10 cellular contexts compared by ENCODE assay signal in the genomic region with DNA sequence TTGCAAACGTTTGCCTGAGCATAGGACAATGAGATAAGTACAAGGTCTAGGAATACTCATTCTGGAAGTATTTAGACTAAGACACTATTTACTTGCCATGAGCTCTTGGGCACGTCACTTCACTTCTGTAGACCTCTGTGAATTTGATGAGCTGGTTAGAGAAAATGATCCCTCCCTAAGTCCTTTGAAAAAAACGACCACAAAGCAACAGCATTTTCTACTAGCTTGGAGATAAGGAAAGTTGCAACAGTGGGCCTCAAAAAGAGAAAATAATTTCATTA. TPM values are rescaled to one million over a fixed set of nuclear protein-coding genes. Genes with fewer than 3 reads are reported as not detected.
DNase-seq lines count a peak whose midpoint lies in the region; ATAC-seq and TF ChIP-seq lines count a peak whose summit lies in the region.
"Had no signal": no experiment of that assay in that cellular context is flagged by ENCODE, and none has a peak within 500 bp of the region (broad histone marks: within the 10 kb centered on the region; RNA-seq: fewer than 3 reads in every experiment).

No MANE protein-coding gene starts in this region.

- ATAC-seq in HG03039 (IDR thresholded peaks at IDR 0.05; ENCODE audit: unreplicated experiment) = no peak
- no peak for ATAC-seq in GM18520 (IDR thresholded peaks at IDR 0.05; ENCODE audit: unreplicated experiment)
- ATAC-seq: activated T-cell treated with anti-CD3 and anti-CD28 coated beads, Interleukin-2, amount 50 U/mL, for 4 hours had no signal

- TF ChIP-seq CTCF in MCF 10A (IDR thresholded peaks at IDR 0.05; ENCODE audit: unreplicated experiment) = no peak

- H3K9ac ChIP-seq in HUES6 (ENCODE audit: low read length) (peak overlapping the region; percentile 45), stomach smooth muscle (ENCODE audit: low read length in 2 of 2) (peak overlapping the region; percentile 82 to 93)

- H3K9me3 ChIP-seq in HUES6 (ENCODE audit: control insufficient read depth, insufficient read depth, low read depth, low read length) (no peaks in the 10 kb centered on the region), stomach smooth muscle (ENCODE audit: control insufficient read depth in 2 of 2, low read length in 2 of 2) (no peaks in the 10 kb centered on the region)

- peaks cover 16% of the 10 kb centered on the region for H3K4me1 Mint-ChIP-seq in MCF 10A (ENCODE audit: insufficient read depth, unreplicated experiment)

- H3K4me3 Mint-ChIP-seq in MCF 10A (ENCODE audit: unreplicated experiment) = peak overlapping the region; percentile 99
- H3K4me3 Mint-ChIP-seq: activated T-cell treated with anti-CD3 and anti-CD28 coated beads, Interleukin-2, amount 50 U/mL, for 4 hours had no signal

- TSS peak; percentile 15 for BruUV-seq in MCF 10A (replicated peaks; lab: Mats Ljungman, UMichigan)

- CTCF ChIA-PET in MCF 10A (lab: Yijun Ruan, JAX) = interaction anchor here (0.6 to 7.7 kb wide), 34 partner anchors 8 to 363 kb away, joined by 3 to 131 read pairs (median 7); no protein-coding TSS in a partner anchor

- H3K4me1 ChIP-seq in HUES6 (ENCODE audit: control insufficient read depth, insufficient read depth, low read length) (0 out of 2 replicates have a peak, but pooled peaks cover 5% of the 10 kb centered on the region), stomach smooth muscle (ENCODE audit: control insufficient read depth, insufficient read depth, low read length) (peaks cover 10% of the 10 kb centered on the region)

- H3K27me3 ChIP-seq in HUES6 (ENCODE audit: control insufficient read depth, insufficient read depth, low read length) = peaks cover 22% of the 10 kb centered on the region
- H3K27me3 ChIP-seq in stomach smooth muscle (ENCODE audit: control insufficient read depth in 1 of 2, insufficient read depth in 2 of 2, low read length in 2 of 2) = no peaks in the 10 kb centered on the region

- H3K27ac Mint-ChIP-seq in MCF 10A (ENCODE audit: low read depth, unreplicated experiment) = peak overlapping the region; percentile 74
- H3K27ac Mint-ChIP-seq: memory B cell had no signal

- no peaks in the 10 kb centered on the region for H3K36me3 ChIP-seq in HUES6 (ENCODE audit: control insufficient read depth, insufficient read depth, low read length)
- no peaks in the 10 kb centered on the region for H3K36me3 ChIP-seq in stomach smooth muscle (ENCODE audit: control insufficient read depth in 2 of 2, insufficient read depth in 2 of 2, low read length in 2 of 2)

- H3K27me3 Mint-ChIP-seq in MCF 10A (ENCODE audit: insufficient read depth, unreplicated experiment) = no peaks in the 10 kb centered on the region

- no peak overlapping the region for H3K27ac ChIP-seq in HUES6 (ENCODE audit: low read depth, low read length)
- H3K27ac ChIP-seq in stomach smooth muscle (ENCODE audit: low read length) = peak overlapping the region; percentile 88

- POLR2A ChIA-PET in MCF 10A (lab: Yijun Ruan, JAX) = interaction anchor here (0.6 to 8.4 kb wide), 29 partner anchors 10 to 1542 kb away, joined by 3 to 242 read pairs (median 7); no protein-coding TSS in a partner anchor

- peaks cover 6% of the 10 kb centered on the region for H3K9me3 Mint-ChIP-seq in MCF 10A (ENCODE audit: unreplicated experiment)

- peaks cover 12% of the 10 kb centered on the region for H3K36me3 Mint-ChIP-seq in MCF 10A (ENCODE audit: insufficient read depth, unreplicated experiment)
- H3K36me3 Mint-ChIP-seq: memory B cell had no signal

- peak overlapping the region; percentile 74 for H3K4me3 ChIP-seq in HUES6 (ENCODE audit: low read depth, low read length)
- peak overlapping the region; percentile 96 to 99 for H3K4me3 ChIP-seq in stomach smooth muscle (ENCODE audit: low read length in 2 of 2)

- intact Hi-C loops in MCF 10A (cut with micrococcal nuclease) = loop anchor here (1.0 to 5.0 kb wide), 4 partner anchors 38 to 211 kb away; no protein-coding TSS in a partner anchor

- DNase-seq in MCF 10A (ENCODE audit: unreplicated experiment) (no peak), kidney glomerular epithelial cell (lab: John Stamatoyannopoulos, UW) (peak; percentile 79), occipital lobe (lab: John Stamatoyannopoulos, UW) (no peak), NCI-H187 treated with DMSO at 0.1 percent for 48 hours (lab: John Stamatoyannopoulos, UW) (no peak)
- DNase-seq: activated T-cell treated with anti-CD3 and anti-CD28 coated beads, Interleukin-2, amount 50 U/mL, for 4 hours had no signal

RNA-seq across cellular contexts. Expression of a gene that starts 1.9 kb away (rescaled TPM):
- total RNA-seq in MCF 10A (2022) = 59.2 and 80.4 TPM in 2 replicates
- 0.94 TPM for total RNA-seq in occipital lobe
- total RNA-seq: activated T-cell treated with anti-CD3 and anti-CD28 coated beads, Interleukin-2, amount 50 U/mL, for 4 hours had no signal

Comparison
In these comparisons a context has a peak if more than half of its experiments do, and no peak if none do; other contexts are left out.
1. RNA of a gene that starts 1.9 kb away (total RNA-seq): 59.2 to 80.4 TPM in MCF 10A; 0.94 TPM in occipital lobe (single experiment); every median in the first group is over 10 times any median in the second.